ENCODE assay signal across 24 cellular contexts in the genomic region with DNA sequence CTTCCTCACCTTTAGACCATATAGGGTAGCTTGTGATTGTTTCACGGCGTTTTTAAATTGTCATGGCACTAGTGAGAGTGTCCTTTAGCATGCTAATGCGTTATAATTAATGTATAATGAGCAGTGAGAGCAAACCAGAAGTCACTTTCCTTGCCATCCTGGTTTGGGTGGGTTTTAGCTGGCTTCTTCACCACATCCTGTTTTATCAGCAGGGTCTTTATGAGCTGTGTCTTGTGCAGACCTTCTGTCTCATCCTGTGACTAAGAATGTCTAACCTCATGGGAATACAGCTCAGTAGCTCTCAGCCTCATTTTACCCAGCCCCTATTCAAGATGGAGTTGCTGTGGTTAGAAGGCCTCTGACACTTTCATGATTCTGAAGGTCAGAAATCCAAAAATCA.
"Had no signal": no experiment of that assay in that cellular context is flagged by ENCODE, and none has a peak within 500 bp of the region (broad histone marks: within the 10 kb centered on the region; RNA-seq: fewer than 3 reads in every experiment).

No MANE protein-coding gene starts in this region.

- H3K4me2 ChIP-seq: neural progenitor cell had no signal

- ATAC-seq: psoas muscle; right cardiac atrium; right lobe of liver; stimulated activated effector memory CD8-positive, alpha-beta T cell treated with anti-CD3 and anti-CD28 coated beads, Interleukin-12 subunit alpha, Interleukin-12 subunit beta, amount 100 ng/mL, for 72 hours; stimulated activated naive B cell treated with anti-CD40 and anti-IgM and Interleukin-4, amounts not matched to agents 10 μg/mL and 1 μg/mL and 100 μg/mL, for 72 hours had no signal

- H3K4me3 ChIP-seq: neural progenitor cell, ovary, psoas muscle, right lobe of liver, sigmoid colon, stomach, thoracic aorta, thyroid gland, tibial nerve, upper lobe of left lung, vagina had no signal

- H3K27ac ChIP-seq: neural progenitor cell, ovary, parathyroid adenoma, psoas muscle, right lobe of liver, sigmoid colon, stomach, thoracic aorta, thyroid gland, tibial nerve, upper lobe of left lung, vagina had no signal

- H3K27me3 ChIP-seq: ovary, right lobe of liver, sigmoid colon, stomach, thyroid gland, tibial nerve, upper lobe of left lung, vagina had no signal

- H3K36me3 ChIP-seq: neural progenitor cell, ovary, right lobe of liver, sigmoid colon, stomach, thoracic aorta, thyroid gland, tibial nerve, upper lobe of left lung, vagina had no signal

- H3K79me2 ChIP-seq: parathyroid adenoma had no signal

- H2AFZ ChIP-seq: neural progenitor cell, parathyroid adenoma had no signal

- DNase-seq: occipital lobe; ovary; posterior cingulate gyrus; psoas muscle; right cardiac atrium; right lobe of liver; sigmoid colon; small intestine; stimulated activated CD4-positive, alpha-beta T cell treated with anti-CD3 and anti-CD28 coated beads, Interleukin-15, amount 100 ng/mL, for 24 hours; stimulated activated CD4-positive, alpha-beta T cell treated with anti-CD3 and anti-CD28 coated beads, Interleukin-2, amount 100 ng/mL, for 24 hours; stimulated activated CD4-positive, alpha-beta T cell treated with anti-CD3 and anti-CD28 coated beads, Interleukin-2, amount 100 ng/mL, for 48 hours; stimulated activated CD4-positive, alpha-beta T cell treated with anti-CD3 and anti-CD28 coated beads, Interleukin-4, amount 100 ng/mL, for 24 hours; stimulated activated naive B cell treated with anti-CD40 and anti-IgM and Interleukin-4, amounts not matched to agents 10 μg/mL and 1 μg/mL and 100 μg/mL, for 72 hours; stimulated activated naive CD4-positive, alpha-beta T cell treated with Interleukin-2 at 50 U/mL for 16 hours; stomach; thyroid gland; trophoblast cell; upper lobe of left lung had no signal

- H3K9ac ChIP-seq: neural progenitor cell, parathyroid adenoma had no signal

- H3K4me1 ChIP-seq: parathyroid adenoma, psoas muscle, right lobe of liver, sigmoid colon, stomach, thyroid gland, tibial nerve, upper lobe of left lung, vagina had no signal

- H3K9me3 ChIP-seq: ovary, psoas muscle, right lobe of liver, sigmoid colon, thoracic aorta, thyroid gland, tibial nerve, upper lobe of left lung, vagina had no signal
